ENCODE assay signal across 13 cellular contexts in the genomic region with DNA sequence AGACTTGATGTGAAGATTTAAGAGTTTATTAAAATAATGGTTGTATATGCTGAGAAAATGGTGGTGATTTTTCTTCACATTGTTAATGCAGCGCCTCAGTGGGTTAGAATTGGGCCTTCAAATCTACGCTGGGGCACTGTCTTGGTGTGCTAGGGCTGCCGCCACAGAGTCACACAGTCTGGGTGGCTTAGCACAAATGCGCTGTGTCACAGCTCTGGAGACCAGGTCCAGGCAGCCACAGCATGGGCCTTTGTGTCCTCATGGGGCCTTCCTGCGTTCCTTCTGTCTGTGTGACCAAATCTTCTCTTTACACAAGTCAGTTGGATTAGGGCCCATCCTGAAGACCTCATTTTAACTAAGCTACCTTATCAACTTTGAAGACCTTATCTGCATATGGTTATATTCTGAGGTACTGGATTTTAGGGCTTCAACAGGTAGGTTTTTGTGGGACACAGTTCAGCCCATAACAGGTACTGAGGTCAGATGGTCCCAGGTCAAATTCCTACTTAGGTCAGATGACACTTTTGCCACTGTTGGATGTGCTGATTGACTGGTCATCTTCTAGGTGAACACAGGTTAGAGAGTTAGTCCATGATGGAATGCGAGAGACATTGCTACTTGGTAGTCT.
"Had no signal": no experiment of that assay in that cellular context is flagged by ENCODE, and none has a peak within 500 bp of the region (broad histone marks: within the 10 kb centered on the region; RNA-seq: fewer than 3 reads in every experiment).

No MANE protein-coding gene starts in this region.

- H3K9me3 Mint-ChIP-seq: activated naive CD8-positive, alpha-beta T cell treated with anti-CD3 and anti-CD28 coated beads, Interleukin-2, amount 10 ng/mL, durations not matched to agents 7 days and 5 days; nephron had no signal

- H3K4me3 Mint-ChIP-seq: activated naive CD8-positive, alpha-beta T cell treated with anti-CD3 and anti-CD28 coated beads, Interleukin-2, amount 10 ng/mL, durations not matched to agents 7 days and 5 days; nephron had no signal

- H3K27ac Mint-ChIP-seq: activated naive CD8-positive, alpha-beta T cell treated with anti-CD3 and anti-CD28 coated beads, Interleukin-2, amount 10 ng/mL, durations not matched to agents 7 days and 5 days had no signal

- H3K27me3 Mint-ChIP-seq: activated naive CD8-positive, alpha-beta T cell treated with anti-CD3 and anti-CD28 coated beads, Interleukin-2, amount 10 ng/mL, durations not matched to agents 7 days and 5 days had no signal

- ATAC-seq: heart left ventricle had no signal

- DNase-seq: activated CD4-positive, alpha-beta T cell treated with anti-CD3 and anti-CD28 coated beads for 48 hours; activated gamma-delta T cell; activated naive CD8-positive, alpha-beta T cell treated with anti-CD3 and anti-CD28 coated beads, Interleukin-2, amount 10 ng/mL, durations not matched to agents 7 days and 5 days; activated T-cell treated with anti-CD3 and anti-CD28 coated beads for 4 hours; foreskin melanocyte; heart left ventricle; mammary epithelial cell; ovary; stimulated activated CD4-positive, alpha-beta T cell treated with anti-CD3 and anti-CD28 coated beads, Interleukin-12 subunit alpha, Interleukin-12 subunit beta, amount 100 ng/mL, for 4 hours; stomach; T1000; WERI-Rb-1 had no signal
